In the genomic region with DNA sequence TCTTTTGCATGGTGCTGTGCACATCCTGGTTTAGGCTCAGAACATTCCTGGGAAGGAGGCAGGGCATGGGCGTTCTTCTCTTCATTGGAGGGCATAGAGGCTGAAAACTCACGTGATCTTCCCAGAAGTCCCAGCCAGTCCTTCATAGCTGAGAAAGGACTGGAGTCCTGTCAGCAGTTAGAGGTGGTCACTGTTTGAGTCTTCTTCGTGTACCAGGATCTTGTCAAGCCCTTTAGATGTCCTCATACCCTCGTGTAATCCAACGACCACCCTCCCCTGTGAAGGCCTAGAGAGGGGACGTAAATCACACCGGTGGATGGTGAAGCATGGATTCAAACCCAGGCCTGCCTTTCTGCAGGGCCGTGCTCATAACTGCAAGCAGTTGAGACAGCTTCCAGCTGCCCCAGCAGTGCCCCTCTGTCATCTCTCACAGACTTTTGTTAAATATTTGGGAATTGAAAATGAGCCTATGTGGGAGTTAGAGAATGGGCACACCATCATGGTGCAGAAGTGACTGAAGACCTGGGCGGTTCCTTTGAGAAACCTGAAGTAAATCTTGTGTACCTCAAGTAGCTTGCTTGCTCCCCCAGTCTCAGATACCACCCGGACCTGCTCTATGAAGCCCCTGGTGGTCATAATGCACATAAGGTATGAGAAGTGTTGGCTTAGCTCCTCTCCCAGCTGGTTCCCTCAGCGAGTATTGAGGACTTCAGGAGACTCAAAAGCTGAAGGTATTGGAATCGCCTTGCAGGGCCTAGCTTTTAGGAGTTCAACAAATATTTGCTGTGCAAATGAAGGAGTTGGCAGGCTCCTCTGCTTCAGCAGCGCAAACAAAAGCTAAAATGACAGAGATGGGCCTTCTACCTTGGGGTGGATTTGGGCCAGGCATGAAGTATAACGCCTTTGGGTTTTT, we compare ENCODE assay signal across 8 cellular contexts. TPM values are rescaled to one million over a fixed set of nuclear protein-coding genes. Genes with fewer than 3 reads are reported as not detected.
DNase-seq lines count a peak whose midpoint lies in the region; ATAC-seq lines count a peak whose summit lies in the region.

No MANE protein-coding gene starts in this region.

- DNase-seq in DMS53 treated with DMSO at 0.1 percent for 48 hours (lab: John Stamatoyannopoulos, UW; ENCODE audit: unreplicated experiment) (peak; percentile 39), SK-MEL-5 (ENCODE audit: low read depth, low spot score) (peak; percentile 65), amniotic epithelial cell (ENCODE audit: low read depth) (peak; percentile 10), left kidney (ENCODE audit: low read depth, low spot score) (peak; percentile 82), hippocampal formation (lab: John Stamatoyannopoulos, UW) (no peak)
- DNase-seq in stimulated activated CD4-positive, alpha-beta T cell treated with anti-CD3 and anti-CD28 coated beads, TNF-alpha, amount 100 ng/mL, for 48 hours (ENCODE audit: low read depth in 3 of 3), result peak in 2 of 3 donors; percentile 14 to 27

- ATAC-seq in HG03280 (IDR thresholded peaks at IDR 0.05; ENCODE audit: unreplicated experiment), result peak; percentile 71
- no peak for ATAC-seq in HG02588 (IDR thresholded peaks at IDR 0.05; ENCODE audit: unreplicated experiment)

- in situ Hi-C loops in SK-MEL-5 (cut with HindIII; ENCODE audit: low pct_unique_long_range_greater_than_20kb, low sequenced_read_pairs), result no loop called here

RNA-seq across cellular contexts. Expression of gene CMTM8, which starts 1.4 kb away (rescaled TPM):
- 8.2 and 11.2 TPM in 2 replicates for total RNA-seq in SK-MEL-5 (2014; rRNA removed; shearing (Covaris generic))
- 42.7 and 45.7 TPM in 2 replicates for polyA plus RNA-seq in SK-MEL-5 (2015; cell fraction: cytosol; rRNA removed)
- 2.5 and 8.3 TPM in 2 replicates for polyA plus RNA-seq in SK-MEL-5 (2015; cell fraction: nucleus; rRNA removed)

Comparison
In these comparisons a context has a peak if more than half of its experiments do, and no peak if none do; other contexts are left out.
1. DNase-seq: peak in DMS53 treated with DMSO at 0.1 percent for 48 hours (single experiment), SK-MEL-5 (single experiment), amniotic epithelial cell (single experiment), left kidney (single experiment) and stimulated activated CD4-positive, alpha-beta T cell treated with anti-CD3 and anti-CD28 coated beads, TNF-alpha, amount 100 ng/mL, for 48 hours (2 of 3); none in hippocampal formation (0 of 2).